ENCODE assay signal across 10 cellular contexts in genomic region chr9:125979383-125979782, GRCh38.
"Had no signal": no experiment of that assay in that cellular context is flagged by ENCODE, and none has a peak within 500 bp of the region (broad histone marks: within the 10 kb centered on the region; RNA-seq: fewer than 3 reads in every experiment).

No MANE protein-coding gene starts in this region.

- FAIRE-seq: H54 had no signal

- ATAC-seq: GM23338, HCT116 had no signal

- H3K4me3 ChIP-seq: GM23248, GM23338, HAP-1 had no signal

- H3K27ac ChIP-seq: GM23248 had no signal

- DNase-seq: GM23248, GOT3, H7, H9, HCEC 1CT, HFFc6 had no signal

- H3K4me2 ChIP-seq: GM23338 had no signal

- H3K4me1 ChIP-seq: HAP-1 had no signal

- H2AFZ ChIP-seq: GM23248, GM23338 had no signal

- H3K9ac ChIP-seq: GM23248 had no signal

- H3K36me3 ChIP-seq: HAP-1 had no signal
